Comparison of ENCODE assay signal across 8 cellular contexts in the genomic region with DNA sequence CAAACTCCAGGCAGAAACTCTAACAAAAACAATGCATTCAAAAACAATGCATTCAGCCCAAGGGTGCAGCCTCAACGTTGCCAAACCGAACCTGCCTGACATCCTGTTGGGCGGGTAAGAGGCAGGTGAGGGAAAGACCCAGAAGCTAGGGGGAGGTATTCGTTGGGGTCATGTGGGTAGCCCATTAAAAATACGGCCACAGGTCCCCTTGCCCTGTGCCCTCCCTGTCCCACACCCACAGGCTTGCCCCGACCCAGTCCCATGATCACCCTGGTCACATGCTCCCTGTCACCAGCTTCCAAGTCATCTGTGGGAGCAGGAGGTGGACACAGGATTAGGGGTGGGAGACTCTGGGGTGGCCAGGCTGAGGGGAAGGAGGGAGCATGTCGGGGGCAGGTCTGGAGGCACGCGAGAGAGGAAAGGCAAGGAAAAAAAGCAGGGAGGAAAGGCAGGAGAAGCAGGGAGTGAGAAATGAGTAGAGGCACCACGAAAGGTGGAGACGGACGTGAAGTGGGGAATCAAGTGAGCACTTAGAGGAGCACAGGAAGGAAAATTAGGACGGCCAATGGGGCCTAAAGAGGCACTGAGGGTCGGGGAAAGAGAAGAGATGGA. TPM values are rescaled to one million over a fixed set of nuclear protein-coding genes. Genes with fewer than 3 reads are reported as not detected.
DNase-seq lines count a peak whose midpoint lies in the region; ATAC-seq and TF ChIP-seq lines count a peak whose summit lies in the region.

No MANE protein-coding gene starts in this region.

- peak; percentile 38 to 60 (median 52) for ATAC-seq in right lobe of liver
- ATAC-seq in HG03196 (IDR thresholded peaks at IDR 0.05; ENCODE audit: unreplicated experiment): no peak

- H3K4me1 ChIP-seq in right lobe of liver: peaks cover 0 to 37% (median 7%) of the 10 kb centered on the region in 4 donors
- peaks cover 28% of the 10 kb centered on the region for H3K4me1 ChIP-seq in testis

- intact Hi-C loops in right lobe of liver (cut with DNase I): no loop called here
- intact Hi-C loops in testis (cut with DNase I; ENCODE audit: low total_unique reads): no loop called here

- TF ChIP-seq POLR2A in right lobe of liver (IDR thresholded peaks at IDR 0.05) (no peak), testis (IDR thresholded peaks at IDR 0.05) (no peak)

- H3K27me3 ChIP-seq in right lobe of liver (no peaks in the 10 kb centered on the region), testis (no peaks in the 10 kb centered on the region)

- peak; percentile 22 for DNase-seq in stimulated activated CD4-positive, alpha-beta T cell treated with anti-CD3 and anti-CD28 coated beads, Interleukin-15, amount 100 ng/mL, for 24 hours
- DNase-seq in stimulated activated CD4-positive, alpha-beta T cell treated with anti-CD3 and anti-CD28 coated beads, Interleukin-12 subunit alpha, Interleukin-12 subunit beta, amount 100 ng/mL, for 4 hours: no peak
- DNase-seq in RPMI8226: peak; percentile 76
- peak in 1 of 2 donors; percentile 18 for DNase-seq in cardiac fibroblast (ENCODE audit: low read depth in 2 of 2)
- peak; percentile 76 to 91 (median 81) for DNase-seq in right lobe of liver
- peak; percentile 67 for DNase-seq in testis
- no peak for DNase-seq in GM19240 (ENCODE audit: insufficient read length, low spot score)

- H3K4me3 ChIP-seq in cardiac fibroblast (replicated peaks in 1 of 2; ENCODE audit: low read depth in 2 of 2, low read length in 2 of 2) (peak overlapping the region; percentile 50 to 53), right lobe of liver (peak overlapping the region; percentile 44 to 65 (median 50)), testis (peak overlapping the region; percentile 61 to 63)

- WGBS in right lobe of liver (ENCODE audit: insufficient coverage, low coverage, low lambda C conversion rate, missing lambda C conversion rate): 12% methylated on average over 14 of the region's 14 CpGs
- WGBS in testis, 2 donors: 7 to 12% methylated on average over 14 of the region's 14 CpGs

- H3K36me3 ChIP-seq in right lobe of liver (no peaks in the 10 kb centered on the region), testis (ENCODE audit: low read depth, missing control alignments) (no peaks in the 10 kb centered on the region)

- H3K27ac ChIP-seq in right lobe of liver: peak overlapping the region; percentile 96 to 99 (median 98)
- H3K27ac ChIP-seq in testis: peak overlapping the region; percentile 95 to 98

- TF ChIP-seq CTCF in cardiac fibroblast (IDR thresholded peaks at IDR 0.05; ENCODE audit: low read depth, low read length) (no peak), right lobe of liver (IDR thresholded peaks at IDR 0.05) (peak in 1 of 4 donors; percentile 10), testis (IDR thresholded peaks at IDR 0.05) (no peak)

- H3K9me3 ChIP-seq in right lobe of liver (no peaks in the 10 kb centered on the region), testis (no peaks in the 10 kb centered on the region)

RNA-seq across cellular contexts. Expression of a gene that starts 0.7 kb away (rescaled TPM):
- total RNA-seq in right lobe of liver: 10 to 100 TPM in 5 of 6 experiments, 1 to 10 TPM in 1; 8.1 to 32.9 (median 19.8) TPM
- total RNA-seq in testis: 100 to 1,000 TPM in 1 of 2 donors, 10 to 100 TPM in 1; 89.4 to 122 TPM
- polyA plus RNA-seq in testis (ENCODE audit: insufficient read depth, low read depth, low replicate concordance): 135 TPM

RNA-seq across cellular contexts. Expression of a gene that starts 20.8 kb away (rescaled TPM):
- total RNA-seq in right lobe of liver (10 to 100 TPM in 3 of 6 experiments, 1 to 10 TPM in 3; 2.6 to 30.6 (median 11.0) TPM), testis (1 to 10 TPM; 3.7 to 5.8 TPM)
- 3.2 TPM for polyA plus RNA-seq in testis (ENCODE audit: insufficient read depth, low read depth, low replicate concordance)

Comparison
In these comparisons a context has a peak if more than half of its experiments do, and no peak if none do; other contexts are left out.
1. DNase-seq: peak in stimulated activated CD4-positive, alpha-beta T cell treated with anti-CD3 and anti-CD28 coated beads, Interleukin-15, amount 100 ng/mL, for 24 hours (single experiment), RPMI8226 (single experiment), right lobe of liver (3 of 3) and testis (single experiment); none in stimulated activated CD4-positive, alpha-beta T cell treated with anti-CD3 and anti-CD28 coated beads, Interleukin-12 subunit alpha, Interleukin-12 subunit beta, amount 100 ng/mL, for 4 hours (single experiment) and GM19240 (single experiment).
2. Peak in every context shown above with its lines, with median percentiles within 50 percentile points of each other: H3K4me3 ChIP-seq.